ENCODE assay signal across 13 cellular contexts in the genomic region with DNA sequence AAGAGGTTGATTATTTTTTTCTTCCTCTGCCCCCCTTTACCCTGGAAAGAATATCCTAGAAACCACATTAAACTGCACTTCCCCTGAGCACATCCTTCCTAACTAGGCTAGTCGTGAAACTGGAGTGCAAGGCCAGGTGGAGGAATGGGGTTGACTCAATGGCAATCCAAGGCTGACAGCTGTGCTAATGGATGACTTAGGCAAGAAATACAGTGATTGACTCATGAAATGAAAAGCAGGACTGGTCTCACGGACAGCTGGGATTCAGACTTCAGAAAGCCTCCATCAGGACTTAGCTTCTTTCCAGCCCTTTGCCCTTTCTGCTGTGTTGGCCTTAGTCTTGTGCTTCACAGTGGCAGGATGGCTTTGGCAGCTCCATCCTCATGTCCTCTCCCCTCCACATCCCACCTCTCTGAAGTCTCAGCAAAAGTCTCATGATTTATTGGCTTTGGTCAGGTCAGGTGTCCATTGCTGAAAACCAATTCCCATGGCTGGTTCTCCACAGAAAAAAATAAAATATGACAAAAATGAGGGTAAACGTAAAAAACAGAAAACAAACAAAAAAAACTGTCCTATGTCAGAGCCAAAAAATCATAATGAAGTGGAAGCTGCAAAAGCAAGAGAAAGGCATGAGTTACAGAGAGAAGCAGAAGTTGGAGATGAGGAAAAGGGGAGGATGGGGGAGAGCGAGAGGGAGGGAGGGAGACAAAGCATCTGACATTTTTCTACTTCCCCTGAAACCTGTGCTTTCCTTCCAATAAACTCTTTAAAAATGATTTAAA. TPM values are rescaled to one million over a fixed set of nuclear protein-coding genes. Genes with fewer than 3 reads are reported as not detected.
DNase-seq lines count a peak whose midpoint lies in the region; ATAC-seq and TF ChIP-seq lines count a peak whose summit lies in the region.
"Had no signal": no experiment of that assay in that cellular context is flagged by ENCODE, and none has a peak within 500 bp of the region (broad histone marks: within the 10 kb centered on the region; RNA-seq: fewer than 3 reads in every experiment).

No MANE protein-coding gene starts in this region.

- ATAC-seq in HG03196 (IDR thresholded peaks at IDR 0.05; ENCODE audit: unreplicated experiment): peak; percentile 19
- ATAC-seq in GM21529 (IDR thresholded peaks at IDR 0.05; ENCODE audit: unreplicated experiment): no peak
- ATAC-seq: activated CD8-positive, alpha-beta T cell treated with anti-CD3 and anti-CD28 coated beads for 36 hours had no signal

- H3K27ac ChIP-seq in caudate nucleus (ENCODE audit: low read depth, low read length): no peak overlapping the region

- peaks cover 30% of the 10 kb centered on the region for H3K36me3 Mint-ChIP-seq in Calu3 (ENCODE audit: insufficient read depth, unreplicated experiment)
- no peaks in the 10 kb centered on the region for H3K36me3 Mint-ChIP-seq in nephron (ENCODE audit: low read depth)
- H3K36me3 Mint-ChIP-seq: activated naive CD4-positive, alpha-beta T cell treated with anti-CD3 and anti-CD28 coated beads, Interleukin-2, amount 10 ng/mL, durations not matched to agents 7 days and 5 days had no signal

- no peaks in the 10 kb centered on the region for H3K9me3 Mint-ChIP-seq in Calu3 (ENCODE audit: low read depth, unreplicated experiment)
- H3K9me3 Mint-ChIP-seq in nephron: no peaks in the 10 kb centered on the region
- H3K9me3 Mint-ChIP-seq: activated CD8-positive, alpha-beta T cell treated with anti-CD3 and anti-CD28 coated beads for 36 hours; activated naive CD4-positive, alpha-beta T cell treated with anti-CD3 and anti-CD28 coated beads, Interleukin-2, amount 10 ng/mL, durations not matched to agents 7 days and 5 days had no signal

- peak overlapping the region; percentile 61 for H3K4me3 Mint-ChIP-seq in Calu3 (ENCODE audit: low read depth, unreplicated experiment)
- no peak overlapping the region for H3K4me3 Mint-ChIP-seq in nephron
- H3K4me3 Mint-ChIP-seq: activated CD8-positive, alpha-beta T cell treated with anti-CD3 and anti-CD28 coated beads for 36 hours; activated naive CD4-positive, alpha-beta T cell treated with anti-CD3 and anti-CD28 coated beads, Interleukin-2, amount 10 ng/mL, durations not matched to agents 7 days and 5 days had no signal

- H3K4me1 Mint-ChIP-seq in Calu3 (ENCODE audit: low read depth, unreplicated experiment) (peaks cover 74% of the 10 kb centered on the region), nephron (peaks cover 33% of the 10 kb centered on the region)
- H3K4me1 Mint-ChIP-seq: activated naive CD4-positive, alpha-beta T cell treated with anti-CD3 and anti-CD28 coated beads, Interleukin-2, amount 10 ng/mL, durations not matched to agents 7 days and 5 days had no signal

- no peak for TF ChIP-seq CTCF in Calu3 (IDR thresholded peaks at IDR 0.05; ENCODE audit: unreplicated experiment)
- TF ChIP-seq CTCF in nephron (IDR thresholded peaks at IDR 0.05; ENCODE audit: unreplicated experiment in 3 of 3): no peak

- peak overlapping the region; percentile 99 for H3K27ac Mint-ChIP-seq in Calu3 (ENCODE audit: unreplicated experiment)
- peak overlapping the region; percentile 13 to 78 (median 73) for H3K27ac Mint-ChIP-seq in nephron
- H3K27ac Mint-ChIP-seq: activated CD8-positive, alpha-beta T cell treated with anti-CD3 and anti-CD28 coated beads for 36 hours; activated naive CD4-positive, alpha-beta T cell treated with anti-CD3 and anti-CD28 coated beads, Interleukin-2, amount 10 ng/mL, durations not matched to agents 7 days and 5 days had no signal

- intact Hi-C loops in Calu3 (cut with micrococcal nuclease; ENCODE audit: unreplicated experiment) (loop anchor here (2.0 kb wide), 2 partner anchors 37 to 75 kb away; no protein-coding TSS in a partner anchor), posterior vena cava (cut with DNase I) (loop anchor here in 1 of 2 donors (10.0 kb wide), 1 partner anchor 63 kb away; no protein-coding TSS in a partner anchor)

- H3K27me3 Mint-ChIP-seq in Calu3 (ENCODE audit: unreplicated experiment): no peaks in the 10 kb centered on the region
- H3K27me3 Mint-ChIP-seq in nephron (ENCODE audit: low read depth): no peaks in the 10 kb centered on the region

- BruUV-seq in Calu3 (replicated peaks; lab: Mats Ljungman, UMichigan): no TSS peak

- DNase-seq in Calu3: no peak
- peak; percentile 26 for DNase-seq in SKM-1 (lab: John Stamatoyannopoulos, UW; ENCODE audit: unreplicated experiment)
- DNase-seq in caudate nucleus (lab: John Stamatoyannopoulos, UW): no peak
- DNase-seq in activated naive CD4-positive, alpha-beta T cell treated with Interleukin-2 at 50 U/mL for 16 hours: no peak
- no peak for DNase-seq in posterior vena cava (ENCODE audit: low spot score)
- DNase-seq: activated CD8-positive, alpha-beta T cell treated with anti-CD3 and anti-CD28 coated beads for 36 hours; activated naive CD4-positive, alpha-beta T cell treated with anti-CD3 and anti-CD28 coated beads, Interleukin-2, amount 10 ng/mL, durations not matched to agents 7 days and 5 days; EL; Karpas-422; T-helper 9 cell had no signal

- CTCF ChIA-PET in Calu3 (lab: Charles Lee): interaction anchor here (2.1 kb wide), 1 partner anchor 76 kb away, joined by 5 read pairs; no protein-coding TSS in a partner anchor

RNA-seq across cellular contexts. Expression of gene INSIG2, which starts 33.9 kb away (rescaled TPM):
- 64.4 and 67.1 TPM in 2 replicates for total RNA-seq in Calu3 (2022)
- 10 to 100 TPM; 22.2 to 29.4 TPM for total RNA-seq in posterior vena cava
